In genomic region chr9:5453004-5453403, GRCh38 we compare ENCODE assay signal across 19 cellular contexts. TPM values are rescaled to one million over a fixed set of nuclear protein-coding genes. Genes with fewer than 3 reads are reported as not detected.
DNase-seq lines count a peak whose midpoint lies in the region; ATAC-seq, FAIRE-seq and TF ChIP-seq lines count a peak whose summit lies in the region.
"Had no signal": no experiment of that assay in that cellular context is flagged by ENCODE, and none has a peak within 500 bp of the region (broad histone marks: within the 10 kb centered on the region; RNA-seq: fewer than 3 reads in every experiment).

No MANE protein-coding gene starts in this region.

- H3K27me3 Mint-ChIP-seq in activated CD8-positive, alpha-beta T cell treated with anti-CD3 and anti-CD28 coated beads for 36 hours = no peaks in the 10 kb centered on the region
- H3K27me3 Mint-ChIP-seq in activated CD8-positive, alpha-beta T cell treated with anti-CD3 and anti-CD28 coated beads, Interleukin-2, amount 10 ng/mL, durations not matched to agents 7 days and 5 days (ENCODE audit: low read depth) = no peaks in the 10 kb centered on the region
- no peaks in the 10 kb centered on the region for H3K27me3 Mint-ChIP-seq in activated T-helper 1 cell treated with anti-CD3 and anti-CD28 coated beads, Interleukin-12 subunit alpha, Interleukin-12 subunit beta, Interleukin-2, Interleukin-4 antibody, amounts not matched to agents 30 ng/mL and 10 ng/mL and 1 ng/mL, durations not matched to agents 14 hours and 24 hours and 36 hours (ENCODE audit: insufficient read depth)
- H3K27me3 Mint-ChIP-seq: stimulated activated naive B cell treated with anti-CD40 and anti-IgM and Interleukin-4, amounts not matched to agents 10 μg/mL and 1 μg/mL and 100 μg/mL, for 72 hours had no signal

- CTCF ChIA-PET in activated CD8-positive, alpha-beta T cell treated with anti-CD3 and anti-CD28 coated beads for 36 hours (lab: Charles Lee) = interaction anchor here (1.5 kb wide), 1 partner anchor 137 kb away, joined by 5 read pairs; no protein-coding TSS in a partner anchor
- CTCF ChIA-PET in activated CD8-positive, alpha-beta T cell treated with anti-CD3 and anti-CD28 coated beads, Interleukin-2, amount 10 ng/mL, durations not matched to agents 7 days and 5 days (lab: Charles Lee) = interaction anchor here (1.0 to 1.5 kb wide), 2 partner anchors 135 to 174 kb away, joined by 3 read pairs; no protein-coding TSS in a partner anchor

- no peak for DNase-seq in activated CD8-positive, alpha-beta T cell treated with anti-CD3 and anti-CD28 coated beads for 36 hours
- DNase-seq in activated CD8-positive, alpha-beta T cell treated with anti-CD3 and anti-CD28 coated beads, Interleukin-2, amount 10 ng/mL, durations not matched to agents 7 days and 5 days = no peak
- DNase-seq in GM12864 (ENCODE audit: low read depth) = no peak
- no peak for DNase-seq in activated T-helper 1 cell treated with anti-CD3 and anti-CD28 coated beads, Interleukin-12 subunit alpha, Interleukin-12 subunit beta, Interleukin-2, Interleukin-4 antibody, amounts not matched to agents 30 ng/mL and 10 ng/mL and 1 ng/mL, durations not matched to agents 14 hours and 24 hours and 36 hours (ENCODE audit: low spot score)
- no peak for DNase-seq in NCI-H774 (lab: John Stamatoyannopoulos, UW)
- DNase-seq in NCI-H748 (lab: John Stamatoyannopoulos, UW; ENCODE audit: unreplicated experiment) = no peak
- DNase-seq: COR-L47; endodermal cell; GOT3; immature natural killer cell; NK-92 treated with Interleukin-12 subunit alpha and Interleukin-12 subunit beta, amount 100 ng/mL, for 24 hours; sigmoid colon; stimulated activated naive B cell treated with anti-CD40 and anti-IgM and Interleukin-4, amounts not matched to agents 10 μg/mL and 1 μg/mL and 100 μg/mL, for 72 hours; uterus had no signal

- H3K36me3 Mint-ChIP-seq in activated CD8-positive, alpha-beta T cell treated with anti-CD3 and anti-CD28 coated beads for 36 hours (ENCODE audit: low read depth) = peaks cover 28% of the 10 kb centered on the region
- H3K36me3 Mint-ChIP-seq in activated CD8-positive, alpha-beta T cell treated with anti-CD3 and anti-CD28 coated beads, Interleukin-2, amount 10 ng/mL, durations not matched to agents 7 days and 5 days (ENCODE audit: low read depth) = peaks cover 17% of the 10 kb centered on the region
- peaks cover 39% of the 10 kb centered on the region for H3K36me3 Mint-ChIP-seq in activated T-helper 1 cell treated with anti-CD3 and anti-CD28 coated beads, Interleukin-12 subunit alpha, Interleukin-12 subunit beta, Interleukin-2, Interleukin-4 antibody, amounts not matched to agents 30 ng/mL and 10 ng/mL and 1 ng/mL, durations not matched to agents 14 hours and 24 hours and 36 hours (ENCODE audit: low read depth)
- H3K36me3 Mint-ChIP-seq: WTC11 had no signal

- H3K4me3 ChIP-seq in GM12864 (ENCODE audit: low read depth, low read length) = peak overlapping the region; percentile 35; the same call in 1 of the 2 replicates
- H3K4me3 ChIP-seq: sigmoid colon, uterus had no signal

- H3K4me3 Mint-ChIP-seq in activated CD8-positive, alpha-beta T cell treated with anti-CD3 and anti-CD28 coated beads for 36 hours = peak overlapping the region; percentile 58
- no peak overlapping the region for H3K4me3 Mint-ChIP-seq in activated CD8-positive, alpha-beta T cell treated with anti-CD3 and anti-CD28 coated beads, Interleukin-2, amount 10 ng/mL, durations not matched to agents 7 days and 5 days
- peak overlapping the region; percentile 85 for H3K4me3 Mint-ChIP-seq in activated T-helper 1 cell treated with anti-CD3 and anti-CD28 coated beads, Interleukin-12 subunit alpha, Interleukin-12 subunit beta, Interleukin-2, Interleukin-4 antibody, amounts not matched to agents 30 ng/mL and 10 ng/mL and 1 ng/mL, durations not matched to agents 14 hours and 24 hours and 36 hours
- H3K4me3 Mint-ChIP-seq: endodermal cell, WTC11 had no signal

- intact Hi-C loops in activated CD8-positive, alpha-beta T cell treated with anti-CD3 and anti-CD28 coated beads for 36 hours (cut with micrococcal nuclease) = loop anchor here (10.0 kb wide), 1 partner anchor 518 kb away; no protein-coding TSS in a partner anchor
- intact Hi-C loops in activated T-helper 1 cell treated with anti-CD3 and anti-CD28 coated beads, Interleukin-12 subunit alpha, Interleukin-12 subunit beta, Interleukin-2, Interleukin-4 antibody, amounts not matched to agents 30 ng/mL and 10 ng/mL and 1 ng/mL, durations not matched to agents 14 hours and 24 hours and 36 hours (cut with micrococcal nuclease) = loop anchor here (5.0 to 10.0 kb wide), 5 partner anchors 312 to 1926 kb away; partner anchors contain the start of genes JAK2, RCL1 and RFX3

- no peaks in the 10 kb centered on the region for H3K9me3 Mint-ChIP-seq in activated CD8-positive, alpha-beta T cell treated with anti-CD3 and anti-CD28 coated beads for 36 hours
- no peaks in the 10 kb centered on the region for H3K9me3 Mint-ChIP-seq in activated CD8-positive, alpha-beta T cell treated with anti-CD3 and anti-CD28 coated beads, Interleukin-2, amount 10 ng/mL, durations not matched to agents 7 days and 5 days (ENCODE audit: insufficient read depth)
- H3K9me3 Mint-ChIP-seq in activated T-helper 1 cell treated with anti-CD3 and anti-CD28 coated beads, Interleukin-12 subunit alpha, Interleukin-12 subunit beta, Interleukin-2, Interleukin-4 antibody, amounts not matched to agents 30 ng/mL and 10 ng/mL and 1 ng/mL, durations not matched to agents 14 hours and 24 hours and 36 hours = no peaks in the 10 kb centered on the region
- H3K9me3 Mint-ChIP-seq: endodermal cell; immature natural killer cell; stimulated activated naive B cell treated with anti-CD40 and anti-IgM and Interleukin-4, amounts not matched to agents 10 μg/mL and 1 μg/mL and 100 μg/mL, for 72 hours; WTC11 had no signal

- peak overlapping the region; percentile 84 for H3K27ac Mint-ChIP-seq in activated CD8-positive, alpha-beta T cell treated with anti-CD3 and anti-CD28 coated beads for 36 hours
- no peak overlapping the region for H3K27ac Mint-ChIP-seq in activated CD8-positive, alpha-beta T cell treated with anti-CD3 and anti-CD28 coated beads, Interleukin-2, amount 10 ng/mL, durations not matched to agents 7 days and 5 days
- H3K27ac Mint-ChIP-seq in activated T-helper 1 cell treated with anti-CD3 and anti-CD28 coated beads, Interleukin-12 subunit alpha, Interleukin-12 subunit beta, Interleukin-2, Interleukin-4 antibody, amounts not matched to agents 30 ng/mL and 10 ng/mL and 1 ng/mL, durations not matched to agents 14 hours and 24 hours and 36 hours = peak overlapping the region; percentile 87
- H3K27ac Mint-ChIP-seq: endodermal cell, WTC11 had no signal

- peak; percentile 30 for FAIRE-seq in islet of Langerhans (lab: Jason Lieb, UNC)
- FAIRE-seq: frontal cortex, HepG2 had no signal

- no peak for ATAC-seq in activated CD8-positive, alpha-beta T cell treated with anti-CD3 and anti-CD28 coated beads for 36 hours
- ATAC-seq in activated CD8-positive, alpha-beta T cell treated with anti-CD3 and anti-CD28 coated beads, Interleukin-2, amount 10 ng/mL, durations not matched to agents 7 days and 5 days = no peak
- ATAC-seq in HG02885 (IDR thresholded peaks at IDR 0.05; ENCODE audit: poor library complexity, unreplicated experiment) = no peak
- ATAC-seq: HepG2; stimulated activated naive B cell treated with anti-CD40 and anti-IgM and Interleukin-4, amounts not matched to agents 10 μg/mL and 1 μg/mL and 100 μg/mL, for 72 hours; WTC11 had no signal

- peaks cover 75% of the 10 kb centered on the region for H3K4me1 Mint-ChIP-seq in activated CD8-positive, alpha-beta T cell treated with anti-CD3 and anti-CD28 coated beads for 36 hours (ENCODE audit: low read depth)
- peaks cover 52% of the 10 kb centered on the region for H3K4me1 Mint-ChIP-seq in activated CD8-positive, alpha-beta T cell treated with anti-CD3 and anti-CD28 coated beads, Interleukin-2, amount 10 ng/mL, durations not matched to agents 7 days and 5 days (ENCODE audit: low read depth)
- H3K4me1 Mint-ChIP-seq in activated T-helper 1 cell treated with anti-CD3 and anti-CD28 coated beads, Interleukin-12 subunit alpha, Interleukin-12 subunit beta, Interleukin-2, Interleukin-4 antibody, amounts not matched to agents 30 ng/mL and 10 ng/mL and 1 ng/mL, durations not matched to agents 14 hours and 24 hours and 36 hours (ENCODE audit: low read depth) = peaks cover 76% of the 10 kb centered on the region

- TF ChIP-seq CTCF in activated CD8-positive, alpha-beta T cell treated with anti-CD3 and anti-CD28 coated beads for 36 hours (IDR thresholded peaks at IDR 0.05) = no peak
- TF ChIP-seq CTCF in GM12864 (IDR thresholded peaks at IDR 0.05; ENCODE audit: low read depth, low read length, missing control alignments) = no peak

- POLR2A ChIA-PET in activated CD8-positive, alpha-beta T cell treated with anti-CD3 and anti-CD28 coated beads for 36 hours (lab: Charles Lee) = no interaction called here
- POLR2A ChIA-PET in activated CD8-positive, alpha-beta T cell treated with anti-CD3 and anti-CD28 coated beads, Interleukin-2, amount 10 ng/mL, durations not matched to agents 7 days and 5 days (lab: Charles Lee) = no interaction called here

RNA-seq across cellular contexts. Expression of gene CD274, which starts 2.7 kb away (rescaled TPM):
- total RNA-seq in activated CD8-positive, alpha-beta T cell treated with anti-CD3 and anti-CD28 coated beads for 36 hours = 10 to 100 TPM; 12.2 to 13.7 TPM
- total RNA-seq in activated CD8-positive, alpha-beta T cell treated with anti-CD3 and anti-CD28 coated beads, Interleukin-2, amount 10 ng/mL, durations not matched to agents 7 days and 5 days = 1 to 10 TPM; 4.0 to 4.9 TPM
- total RNA-seq in activated T-helper 1 cell treated with anti-CD3 and anti-CD28 coated beads, Interleukin-12 subunit alpha, Interleukin-12 subunit beta, Interleukin-2, Interleukin-4 antibody, amounts not matched to agents 30 ng/mL and 10 ng/mL and 1 ng/mL, durations not matched to agents 14 hours and 24 hours and 36 hours = 60.4 and 61.7 TPM in 2 replicates

RNA-seq across cellular contexts. Expression of gene PLGRKT, which starts 15.3 kb away (rescaled TPM):
- total RNA-seq in activated CD8-positive, alpha-beta T cell treated with anti-CD3 and anti-CD28 coated beads for 36 hours = 10 to 100 TPM; 26.6 to 28.5 TPM
- 10 to 100 TPM; 30.5 to 30.7 TPM for total RNA-seq in activated CD8-positive, alpha-beta T cell treated with anti-CD3 and anti-CD28 coated beads, Interleukin-2, amount 10 ng/mL, durations not matched to agents 7 days and 5 days
- total RNA-seq in activated T-helper 1 cell treated with anti-CD3 and anti-CD28 coated beads, Interleukin-12 subunit alpha, Interleukin-12 subunit beta, Interleukin-2, Interleukin-4 antibody, amounts not matched to agents 30 ng/mL and 10 ng/mL and 1 ng/mL, durations not matched to agents 14 hours and 24 hours and 36 hours = 43.8 and 44.8 TPM in 2 replicates

RNA-seq across cellular contexts. Expression of gene PDCD1LG2, which starts 57.3 kb away (rescaled TPM):
- under 1 TPM; 0.13 to 0.14 TPM for total RNA-seq in activated CD8-positive, alpha-beta T cell treated with anti-CD3 and anti-CD28 coated beads for 36 hours
- total RNA-seq in activated CD8-positive, alpha-beta T cell treated with anti-CD3 and anti-CD28 coated beads, Interleukin-2, amount 10 ng/mL, durations not matched to agents 7 days and 5 days = under 1 TPM; 0.55 TPM
- total RNA-seq in activated T-helper 1 cell treated with anti-CD3 and anti-CD28 coated beads, Interleukin-12 subunit alpha, Interleukin-12 subunit beta, Interleukin-2, Interleukin-4 antibody, amounts not matched to agents 30 ng/mL and 10 ng/mL and 1 ng/mL, durations not matched to agents 14 hours and 24 hours and 36 hours = 1.1 and 1.4 TPM in 2 replicates
- total RNA-seq: endodermal cell, HepG2, WTC11 had no signal
